12 cellular contexts compared by ENCODE assay signal in the genomic region with DNA sequence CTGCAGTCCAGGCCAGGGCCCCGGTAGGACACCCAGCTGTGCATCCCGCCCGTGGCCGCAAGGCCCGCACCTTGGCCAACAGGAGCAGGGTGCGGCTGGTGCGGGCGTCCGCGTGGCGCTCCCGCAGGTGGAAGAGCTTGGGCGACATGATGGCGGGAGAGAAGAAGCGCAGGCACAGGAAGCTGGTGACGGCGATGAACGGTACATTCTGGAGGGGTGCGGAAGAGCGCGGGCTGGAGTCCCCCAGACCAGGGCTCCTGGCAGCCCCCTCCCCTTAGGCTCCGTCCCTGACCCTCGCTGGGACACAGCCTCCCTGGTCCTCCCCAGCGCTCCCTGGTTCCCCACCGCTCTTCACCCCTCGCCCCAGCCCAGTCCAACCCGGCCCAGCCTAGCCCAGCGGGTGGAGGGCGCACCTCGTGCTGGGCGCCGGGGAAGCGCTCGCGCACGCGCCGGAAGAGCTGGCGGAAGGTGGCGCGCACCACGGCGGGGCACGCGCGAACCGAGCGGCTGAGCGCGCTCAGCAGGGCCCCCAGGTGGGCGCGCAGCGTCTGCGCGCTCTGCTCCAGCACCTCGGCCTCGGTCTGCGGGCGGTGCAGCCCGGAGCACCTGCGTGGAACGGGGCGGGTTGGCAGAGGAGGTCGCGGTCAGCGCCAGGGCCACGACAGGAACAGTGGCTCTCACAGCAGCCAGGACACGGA. TPM values are rescaled to one million over a fixed set of nuclear protein-coding genes. Genes with fewer than 3 reads are reported as not detected.
DNase-seq lines count a peak whose midpoint lies in the region; ATAC-seq, FAIRE-seq and TF ChIP-seq lines count a peak whose summit lies in the region.
"Not testable (repeated sequence)": the region's sequence is repeated elsewhere in the genome, so short reads cannot be mapped to it uniquely, and the experiment has no call there.
"Had no signal": no experiment of that assay in that cellular context is flagged by ENCODE, and none has a peak within 500 bp of the region (broad histone marks: within the 10 kb centered on the region; RNA-seq: fewer than 3 reads in every experiment).

No MANE protein-coding gene starts in this region.

- H3K4me2 ChIP-seq in DND-41 (ENCODE audit: insufficient read depth, low read length): not testable (repeated sequence)

- intact Hi-C loops in Right ventricle myocardium inferior (cut with DNase I); pancreas (cut with DNase I): not testable (repeated sequence)

- no CpG with 5 or more reads among the region's 68 CpGs for WGBS in pancreas, 2 donors

- not testable (repeated sequence) for H3K4me3 Mint-ChIP-seq in T-helper 17 cell

- not testable (repeated sequence) for DNase-seq in DND-41; T-helper 17 cell; Right ventricle myocardium inferior (ENCODE audit: missing footprints); pancreas

- not testable (repeated sequence) for H3K36me3 Mint-ChIP-seq in T-helper 17 cell (ENCODE audit: low read depth)

- H2AFZ ChIP-seq in DND-41 (ENCODE audit: low read depth, low read length): not testable (repeated sequence)

- not testable (repeated sequence) for H3K9ac ChIP-seq in DND-41 (ENCODE audit: low read depth, low read length)

- not testable (repeated sequence) for H3K4me3 ChIP-seq in DND-41 (ENCODE audit: low read depth in 1 of 2, low read length in 2 of 2); pancreas

- ATAC-seq in DND-41 (ENCODE audit: insufficient read depth, low read depth): peak; percentile 78
- ATAC-seq in GM19351 (IDR thresholded peaks at IDR 0.05; ENCODE audit: unreplicated experiment): peak; percentile 59
- ATAC-seq in GM21619 (IDR thresholded peaks at IDR 0.05; ENCODE audit: unreplicated experiment): peak; percentile 61
- ATAC-seq in HG02938 (IDR thresholded peaks at IDR 0.05; ENCODE audit: unreplicated experiment): peak; percentile 34
- ATAC-seq in HG03342 (IDR thresholded peaks at IDR 0.05; ENCODE audit: unreplicated experiment): peak; percentile 66
- ATAC-seq in T-helper 17 cell: peak; percentile 72
- peak; percentile 42 for ATAC-seq in Right ventricle myocardium inferior
- peak; percentile 23 to 49 (median 42) for ATAC-seq in pancreas

- H3K27me3 ChIP-seq in DND-41 (ENCODE audit: insufficient read depth, low read length, poor library complexity); pancreas: not testable (repeated sequence)

- not testable (repeated sequence) for H4K20me1 ChIP-seq in DND-41 (ENCODE audit: insufficient read depth, low read length)

- not testable (repeated sequence) for H3K79me2 ChIP-seq in DND-41 (ENCODE audit: insufficient read depth, low read length)

- not testable (repeated sequence) for H3K4me1 ChIP-seq in DND-41 (ENCODE audit: insufficient read depth, low read length); pancreas

- H3K4me1 Mint-ChIP-seq in T-helper 17 cell: not testable (repeated sequence)

- H3K9me3 ChIP-seq in DND-41 (ENCODE audit: insufficient read depth, low read length, severe bottlenecking); T-helper 17 cell (ENCODE audit: control insufficient read depth, low read length, poor library complexity, severe bottlenecking); pancreas: not testable (repeated sequence)

- not testable (repeated sequence) for H3K27me3 Mint-ChIP-seq in T-helper 17 cell

- not testable (repeated sequence) for FAIRE-seq in pancreas (lab: Jason Lieb, UNC)

- not testable (repeated sequence) for H3K27ac Mint-ChIP-seq in T-helper 17 cell

- not testable (repeated sequence) for H3K27ac ChIP-seq in DND-41 (ENCODE audit: low read length); pancreas

- TF ChIP-seq CTCF in DND-41 (IDR thresholded peaks at IDR 0.05; ENCODE audit: borderline replicate concordance, extremely low read depth, low read length, poor library complexity, severe bottlenecking); pancreas (IDR thresholded peaks at IDR 0.05): not testable (repeated sequence)

- H3K36me3 ChIP-seq in DND-41 (ENCODE audit: insufficient read depth, low read length); pancreas: not testable (repeated sequence)

RNA-seq across cellular contexts. Expression of gene POLR2J3, which starts 21.4 kb away (rescaled TPM):
- total RNA-seq in T-helper 17 cell (100 to 1,000 TPM; 102 to 124 TPM), Right ventricle myocardium inferior (8.3 TPM), pancreas (10 to 100 TPM in 5 of 6 donors, 1 to 10 TPM in 1; 8.3 to 18.8 (median 11.9) TPM)
- polyA plus RNA-seq in pancreas: 100 to 1,000 TPM in 1 of 2 donors, 10 to 100 TPM in 1; 49.5 to 116 TPM

RNA-seq across cellular contexts. Expression of gene RASA4, which starts 22.8 kb away (rescaled TPM):
- total RNA-seq in T-helper 17 cell (10 to 100 TPM; 58.5 to 61.6 TPM), Right ventricle myocardium inferior (17.1 TPM), pancreas (10 to 100 TPM in 5 of 6 donors, 1 to 10 TPM in 1; 8.7 to 33.8 (median 18.1) TPM)
- polyA plus RNA-seq in pancreas: 100 to 1,000 TPM in 1 of 2 donors, 10 to 100 TPM in 1; 60.8 to 128 TPM

RNA-seq across cellular contexts. Expression of gene SPDYE2, which starts 42.8 kb away (rescaled TPM):
- total RNA-seq in T-helper 17 cell: under 1 TPM; 0.21 to 0.55 TPM
- total RNA-seq in Right ventricle myocardium inferior: not detected
- total RNA-seq in pancreas: under 1 TPM in 4 of 6 donors, not detected in 2; 0.12 to 0.19 (median 0.13) TPM
- polyA plus RNA-seq in pancreas: under 1 TPM; 0.21 to 0.34 TPM
- total RNA-seq: lung microvascular endothelial cell, neural crest cell, PC-9 had no signal
- polyA plus RNA-seq: A549 had no signal

RNA-seq across cellular contexts. Expression of gene UPK3BL1, which starts 48.8 kb away (rescaled TPM):
- total RNA-seq in T-helper 17 cell (10 to 100 TPM; 60.2 to 69.8 TPM), Right ventricle myocardium inferior (8.4 TPM), pancreas (10 to 100 TPM in 2 of 6 donors, 1 to 10 TPM in 4; 2.9 to 11.8 (median 5.5) TPM)
- polyA plus RNA-seq in pancreas: 100 to 1,000 TPM in 1 of 2 donors, 10 to 100 TPM in 1; 72.2 to 168 TPM

RNA-seq across cellular contexts. Expression of gene UPK3BL2, which starts 50.3 kb away (rescaled TPM):
- total RNA-seq in T-helper 17 cell: 10 to 100 TPM; 52.5 to 84.2 TPM
- total RNA-seq in Right ventricle myocardium inferior: 2.8 TPM
- total RNA-seq in pancreas: 10 to 100 TPM in 1 of 6 donors, 1 to 10 TPM in 5; 6.0 to 10.9 (median 6.7) TPM
- 10 to 100 TPM; 20.3 to 38.4 TPM for polyA plus RNA-seq in pancreas

Comparison
In these comparisons a context has a peak if more than half of its experiments do, and no peak if none do; other contexts are left out.
1. RNA of gene POLR2J3, which starts 21.4 kb away (total RNA-seq): 102 to 124 TPM in T-helper 17 cell; 8.3 to 18.8 TPM in pancreas and 8.3 TPM in Right ventricle myocardium inferior (single experiment); every median in the first group is over 4 times any median in the second.
2. Peak in every context shown above with its lines, with median percentiles within 50 percentile points of each other: ATAC-seq.